ENCODE assay signal across 34 cellular contexts in the genomic region with DNA sequence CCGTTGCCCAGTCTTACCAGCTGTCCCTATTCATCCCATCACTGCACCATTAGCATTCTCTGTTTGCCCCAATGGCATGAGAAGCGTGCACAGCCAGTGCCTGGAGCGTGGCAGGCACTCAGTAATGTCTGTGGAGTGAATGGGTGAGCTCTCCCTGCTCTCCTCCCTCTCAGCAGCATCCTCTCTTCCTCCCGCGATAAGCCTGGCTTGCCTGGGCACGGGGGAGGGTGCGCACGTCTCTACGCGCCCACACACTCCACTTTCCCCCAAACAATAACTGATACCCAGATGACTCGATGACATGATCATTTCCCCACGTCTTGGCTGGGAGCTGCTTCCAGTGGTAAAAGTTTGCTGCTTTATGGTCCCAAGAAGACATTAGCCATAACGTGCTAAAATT.
"Had no signal": no experiment of that assay in that cellular context is flagged by ENCODE, and none has a peak within 500 bp of the region (broad histone marks: within the 10 kb centered on the region; RNA-seq: fewer than 3 reads in every experiment).

No MANE protein-coding gene starts in this region.

- H3K27me3 Mint-ChIP-seq: activated naive CD4-positive, alpha-beta T cell treated with anti-CD3 and anti-CD28 coated beads, Interleukin-2, amount 10 ng/mL, durations not matched to agents 7 days and 5 days had no signal

- H3K27ac ChIP-seq: brain microvascular endothelial cell, KMS-11, SJCRH30, SK-N-MC had no signal

- H3K4me1 Mint-ChIP-seq: activated B cell treated with CpG ODN at 0.5 μM for 24 hours; activated naive CD4-positive, alpha-beta T cell treated with anti-CD3 and anti-CD28 coated beads, Interleukin-2, amount 10 ng/mL, durations not matched to agents 7 days and 5 days; activated naive CD8-positive, alpha-beta T cell treated with anti-CD3 and anti-CD28 coated beads, Interleukin-2, amount 50 U/mL, for 24 hours had no signal

- H3K36me3 ChIP-seq: brain microvascular endothelial cell, SJCRH30 had no signal

- H3K27ac Mint-ChIP-seq: activated B cell treated with CpG ODN at 0.5 μM for 24 hours; activated CD4-positive, alpha-beta memory T cell treated with anti-CD3 and anti-CD28 coated beads for 36 hours; activated naive CD4-positive, alpha-beta T cell treated with anti-CD3 and anti-CD28 coated beads, Interleukin-2, amount 10 ng/mL, durations not matched to agents 7 days and 5 days; activated naive CD8-positive, alpha-beta T cell; activated naive CD8-positive, alpha-beta T cell treated with anti-CD3 and anti-CD28 coated beads, Interleukin-2, amount 50 U/mL, for 24 hours; activated T-helper 1 cell treated with anti-CD3 and anti-CD28 coated beads, Interleukin-12 subunit alpha, Interleukin-12 subunit beta, Interleukin-2, Interleukin-4 antibody, amounts not matched to agents 30 ng/mL and 10 ng/mL and 1 ng/mL, durations not matched to agents 14 hours and 24 hours and 36 hours; T-helper 2 cell treated with Interferon-gamma antibody and Interleukin-4, amounts not matched to agents 5 μg/mL and 100 μg/mL, for 36 hours had no signal

- H3K4me3 Mint-ChIP-seq: activated B cell treated with CpG ODN at 0.5 μM for 24 hours; activated CD4-positive, alpha-beta memory T cell treated with anti-CD3 and anti-CD28 coated beads for 36 hours; activated naive CD4-positive, alpha-beta T cell treated with anti-CD3 and anti-CD28 coated beads, Interleukin-2, amount 10 ng/mL, durations not matched to agents 7 days and 5 days; activated naive CD8-positive, alpha-beta T cell; activated naive CD8-positive, alpha-beta T cell treated with anti-CD3 and anti-CD28 coated beads, Interleukin-2, amount 50 U/mL, for 24 hours; activated T-cell treated with anti-CD3 and anti-CD28 coated beads, Interleukin-2, amount 50 U/mL, for 4 hours; activated T-helper 1 cell treated with anti-CD3 and anti-CD28 coated beads, Interleukin-12 subunit alpha, Interleukin-12 subunit beta, Interleukin-2, Interleukin-4 antibody, amounts not matched to agents 30 ng/mL and 10 ng/mL and 1 ng/mL, durations not matched to agents 14 hours and 24 hours and 36 hours; T-helper 2 cell treated with Interferon-gamma antibody and Interleukin-4, amounts not matched to agents 5 μg/mL and 100 μg/mL, for 36 hours had no signal

- H3K4me3 ChIP-seq: SJCRH30, SK-N-MC had no signal

- H3K4me1 ChIP-seq: SJCRH30 had no signal

- H3K4me2 ChIP-seq: KMS-11 had no signal

- ATAC-seq: activated naive CD8-positive, alpha-beta T cell treated with anti-CD3 and anti-CD28 coated beads, Interleukin-2, amount 50 U/mL, for 24 hours; activated T-cell treated with anti-CD3 and anti-CD28 coated beads, Interleukin-2, amount 50 U/mL, for 4 hours; Panc1 had no signal

- H3K36me3 Mint-ChIP-seq: activated CD4-positive, alpha-beta memory T cell treated with anti-CD3 and anti-CD28 coated beads for 36 hours; activated naive CD4-positive, alpha-beta T cell treated with anti-CD3 and anti-CD28 coated beads, Interleukin-2, amount 10 ng/mL, durations not matched to agents 7 days and 5 days; activated naive CD8-positive, alpha-beta T cell had no signal

- H3K9ac ChIP-seq: KMS-11 had no signal

- H3K9me3 Mint-ChIP-seq: activated B cell treated with CpG ODN at 0.5 μM for 24 hours; activated CD4-positive, alpha-beta memory T cell treated with anti-CD3 and anti-CD28 coated beads for 36 hours; activated naive CD4-positive, alpha-beta T cell treated with anti-CD3 and anti-CD28 coated beads, Interleukin-2, amount 10 ng/mL, durations not matched to agents 7 days and 5 days; activated naive CD8-positive, alpha-beta T cell treated with anti-CD3 and anti-CD28 coated beads, Interleukin-2, amount 50 U/mL, for 24 hours; activated T-cell treated with anti-CD3 and anti-CD28 coated beads, Interleukin-2, amount 50 U/mL, for 4 hours; activated T-helper 1 cell treated with anti-CD3 and anti-CD28 coated beads, Interleukin-12 subunit alpha, Interleukin-12 subunit beta, Interleukin-2, Interleukin-4 antibody, amounts not matched to agents 30 ng/mL and 10 ng/mL and 1 ng/mL, durations not matched to agents 14 hours and 24 hours and 36 hours; T-helper 2 cell treated with Interferon-gamma antibody and Interleukin-4, amounts not matched to agents 5 μg/mL and 100 μg/mL, for 36 hours had no signal

- H3K9me3 ChIP-seq: SJCRH30 had no signal

- DNase-seq: activated B cell treated with CpG ODN at 0.5 μM for 24 hours; activated CD4-positive, alpha-beta memory T cell treated with anti-CD3 and anti-CD28 coated beads for 36 hours; activated CD4-positive, alpha-beta T cell treated with anti-CD3 and anti-CD28 coated beads for 4 hours; activated CD4-positive, alpha-beta T cell treated with anti-CD3 and anti-CD28 coated beads, Interleukin-2, amount 50 U/mL, for 1 hour; activated CD4-positive, CD25-positive, alpha-beta regulatory T cell treated with anti-CD3 and anti-CD28 coated beads, Interleukin-2, amount 50 U/mL, for 72 hours; activated CD8-positive, alpha-beta memory T cell treated with anti-CD3 and anti-CD28 coated beads, Interleukin-2, amount 50 U/mL, for 4 hours; activated effector memory CD4-positive, alpha-beta T cell treated with Interleukin-2 at 50 U/mL for 16 hours; activated naive CD4-positive, alpha-beta T cell treated with anti-CD3 and anti-CD28 coated beads, Interleukin-2, amount 10 ng/mL, durations not matched to agents 7 days and 5 days; activated naive CD8-positive, alpha-beta T cell treated with anti-CD3 and anti-CD28 coated beads, Interleukin-2, amount 50 U/mL, for 24 hours; activated T-cell treated with anti-CD3 and anti-CD28 coated beads for 4 hours; activated T-cell treated with anti-CD3 and anti-CD28 coated beads, Interleukin-2, amount 50 U/mL, for 4 hours; aorta; brain microvascular endothelial cell; central memory CD4-positive, alpha-beta T cell; MM.1S; MV-4-11; NCI-H1092; NCI-H1436 treated with DMSO at 0.1 percent for 48 hours; NCI-H1694 treated with DMSO at 0.1 percent for 48 hours; NCI-H2029; NCI-H2171 treated with DMSO at 0.1 percent for 48 hours; NCI-H2227 treated with DMSO at 0.1 percent for 48 hours; NCI-H446 treated with DMSO at 0.1 percent for 48 hours; NCI-H524; NCI-H69; NCI-H82; SHP77; SJCRH30 had no signal
